Comparison of ENCODE assay signal across 12 cellular contexts in the genomic region with DNA sequence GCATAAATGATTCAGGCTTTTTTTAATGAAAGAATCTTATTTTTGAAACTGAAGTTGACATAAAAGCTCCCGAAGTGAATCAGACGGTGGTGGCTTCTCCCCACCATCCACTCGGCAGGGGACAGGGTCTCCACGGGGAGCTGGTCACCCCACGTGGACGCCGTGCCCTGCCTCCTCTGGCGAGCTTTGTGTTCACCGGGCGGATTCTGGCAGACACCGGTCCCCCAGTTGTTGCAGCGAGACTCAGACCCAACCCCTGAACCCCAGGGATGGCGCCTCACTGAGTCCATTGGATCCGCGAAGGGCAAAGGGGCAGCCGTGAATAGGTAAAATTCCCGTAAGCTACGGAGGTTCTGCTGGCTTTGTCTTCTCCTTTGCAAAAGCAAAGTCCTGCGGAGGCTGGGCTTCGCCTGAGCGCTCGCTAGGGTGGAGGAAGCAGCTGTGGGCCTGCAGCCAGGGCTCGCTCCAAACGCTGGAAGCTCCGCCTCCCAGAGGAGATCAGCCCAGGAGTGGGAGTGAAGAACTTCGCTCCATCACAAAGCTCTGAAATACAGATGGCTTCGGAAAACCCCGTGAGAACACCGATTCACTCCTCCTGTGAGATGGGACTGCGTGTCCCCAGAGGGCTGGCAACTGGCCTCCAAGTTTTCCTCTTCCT. TPM values are rescaled to one million over a fixed set of nuclear protein-coding genes. Genes with fewer than 3 reads are reported as not detected.
DNase-seq lines count a peak whose midpoint lies in the region; ATAC-seq and TF ChIP-seq lines count a peak whose summit lies in the region.
"Had no signal": no experiment of that assay in that cellular context is flagged by ENCODE, and none has a peak within 500 bp of the region (broad histone marks: within the 10 kb centered on the region; RNA-seq: fewer than 3 reads in every experiment).

No MANE protein-coding gene starts in this region.

- TF ChIP-seq CTCF in GM13977 (IDR thresholded peaks at IDR 0.05; ENCODE audit: extremely low read depth, insufficient read depth, missing control alignments), result no peak

- intact Hi-C loops in head of caudate nucleus (cut with DNase I), result no loop called here
- intact Hi-C loops in posterior vena cava (cut with DNase I), result no loop called here

- peak; percentile 42 for DNase-seq in DMS79 (lab: John Stamatoyannopoulos, UW)
- DNase-seq in SJSA1 (ENCODE audit: low read depth in 1 of 2, low spot score in 2 of 2), result peak; percentile 84 to 89
- DNase-seq in head of caudate nucleus, result peak in 41 of 42 donors; percentile 16 to 93 (median 76)
- peak; percentile 77 for DNase-seq in posterior vena cava (ENCODE audit: low spot score)
- DNase-seq in GM13977 (ENCODE audit: low spot score), result no peak
- no peak for DNase-seq in NCI-H1105 treated with DMSO at 0.1 percent for 48 hours (lab: John Stamatoyannopoulos, UW)
- no peak for DNase-seq in NCI-H446 treated with DMSO at 0.1 percent for 48 hours (lab: John Stamatoyannopoulos, UW)
- DNase-seq: activated CD8-positive, alpha-beta memory T cell treated with anti-CD3 and anti-CD28 coated beads, Interleukin-2, amount 50 U/mL, for 48 hours; NCI-H774; stimulated activated CD4-positive, alpha-beta T cell treated with anti-CD3 and anti-CD28 coated beads, Interleukin-1b, Interleukin-23, amount 100 ng/mL, for 48 hours had no signal

- H3K36me3 ChIP-seq in SJSA1, result peaks cover 59% of the 10 kb centered on the region
- H3K36me3 ChIP-seq: cardiac muscle cell had no signal

- no peak for ATAC-seq in HG03039 (IDR thresholded peaks at IDR 0.05; ENCODE audit: unreplicated experiment)

- peaks cover 45% of the 10 kb centered on the region for H3K4me1 ChIP-seq in SJSA1 (replicated peaks)

- H3K27me3 ChIP-seq in SJSA1 (replicated peaks), result no peaks in the 10 kb centered on the region
- H3K27me3 ChIP-seq: cardiac muscle cell had no signal

- in situ Hi-C loops in GM13977 (cut with MboI; ENCODE audit: low pct_unique_long_range_greater_than_20kb, low sequenced_read_pairs, unreplicated experiment), result no loop called here

- peak overlapping the region; percentile 62 for H3K27ac ChIP-seq in SJSA1
- H3K27ac ChIP-seq: cardiac muscle cell had no signal

- H3K9me3 ChIP-seq in SJSA1 (replicated peaks), result no peaks in the 10 kb centered on the region; the same call in 1 of the 2 replicates

- peak overlapping the region; percentile 12 for H3K4me3 ChIP-seq in SJSA1
- H3K4me3 ChIP-seq: cardiac muscle cell had no signal

RNA-seq across cellular contexts. Expression of gene PTPRN2, which starts 38.3 kb away (rescaled TPM):
- 1.2 and 2.1 TPM in 2 replicates for total RNA-seq in SJSA1 (2014; rRNA removed; shearing (Covaris generic))
- 1 to 10 TPM; 1.6 to 2.8 TPM for total RNA-seq in posterior vena cava
- total RNA-seq: cardiac muscle cell had no signal

Comparison
In these comparisons a context has a peak if more than half of its experiments do, and no peak if none do; other contexts are left out.
1. DNase-seq: peak in DMS79 (single experiment), SJSA1 (2 of 2), head of caudate nucleus (41 of 42) and posterior vena cava (single experiment); none in GM13977 (single experiment), NCI-H1105 treated with DMSO at 0.1 percent for 48 hours (single experiment) and NCI-H446 treated with DMSO at 0.1 percent for 48 hours (single experiment).